Comparison of ENCODE assay signal across 8 cellular contexts in genomic region chr9:129640086-129640870, GRCh38.
DNase-seq lines count a peak whose midpoint lies in the region; TF ChIP-seq lines count a peak whose summit lies in the region.

No MANE protein-coding gene starts in this region.

- peaks cover 16% of the 10 kb centered on the region for H3K36me3 Mint-ChIP-seq in nephron (ENCODE audit: low read depth)

- H3K27me3 Mint-ChIP-seq in nephron (ENCODE audit: low read depth), result no peaks in the 10 kb centered on the region

- peak; percentile 46 for DNase-seq in EL
- peak; percentile 69 for DNase-seq in NCI-H2171 (lab: John Stamatoyannopoulos, UW)
- peak in 1 of 2 donors; percentile 45 for DNase-seq in cardiac fibroblast (ENCODE audit: low read depth in 2 of 2)
- no peak for DNase-seq in NK-92 (lab: John Stamatoyannopoulos, UW; ENCODE audit: unreplicated experiment)
- DNase-seq in SIG-M5 (lab: John Stamatoyannopoulos, UW), result no peak
- no peak for DNase-seq in HK-2 (ENCODE audit: unreplicated experiment)
- no peak for DNase-seq in iPS-NIHi7 (ENCODE audit: extremely low spot score)

- TF ChIP-seq CTCF in cardiac fibroblast (IDR thresholded peaks at IDR 0.05; ENCODE audit: low read depth, low read length) (no peak), nephron (IDR thresholded peaks at IDR 0.05; ENCODE audit: unreplicated experiment in 3 of 3) (no peak)

- peak overlapping the region; percentile 56 to 71 (median 60) for H3K27ac Mint-ChIP-seq in nephron

- no peaks in the 10 kb centered on the region for H3K9me3 Mint-ChIP-seq in nephron

- H3K4me1 Mint-ChIP-seq in nephron, result peaks cover 23% of the 10 kb centered on the region

- peak overlapping the region; percentile 98 to 100 for H3K4me3 ChIP-seq in cardiac fibroblast (replicated peaks in 1 of 2; ENCODE audit: low read depth in 2 of 2, low read length in 2 of 2)

- peak overlapping the region; percentile 81 to 87 (median 87) for H3K4me3 Mint-ChIP-seq in nephron

Comparison
In these comparisons a context has a peak if more than half of its experiments do, and no peak if none do; other contexts are left out.
1. DNase-seq: peak in EL (single experiment) and NCI-H2171 (single experiment); none in NK-92 (single experiment), SIG-M5 (single experiment), HK-2 (single experiment) and iPS-NIHi7 (single experiment).